Comparison of ENCODE assay signal across 10 cellular contexts in the genomic region with DNA sequence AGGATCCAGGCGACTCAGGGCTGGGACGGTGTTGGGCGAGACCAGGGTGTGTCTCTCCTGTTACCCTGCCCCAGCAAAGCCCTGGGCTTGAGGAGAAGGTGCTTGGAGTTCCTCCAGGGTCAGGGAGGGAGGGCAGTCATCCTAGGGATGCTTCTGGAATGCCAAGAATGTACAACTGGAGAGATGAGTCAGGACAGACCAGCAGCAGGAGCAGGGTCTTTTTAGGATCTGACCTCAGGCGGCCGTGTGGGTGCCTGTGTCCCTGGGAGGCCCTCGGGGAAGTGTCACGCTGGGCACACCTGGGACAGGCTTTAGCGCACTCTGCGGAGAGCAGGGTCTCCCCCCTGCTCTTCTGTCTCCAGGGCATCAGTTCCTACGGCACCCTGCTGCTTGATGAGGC. TPM values are rescaled to one million over a fixed set of nuclear protein-coding genes. Genes with fewer than 3 reads are reported as not detected.
DNase-seq lines count a peak whose midpoint lies in the region; FAIRE-seq and TF ChIP-seq lines count a peak whose summit lies in the region.
"Had no signal": no experiment of that assay in that cellular context is flagged by ENCODE, and none has a peak within 500 bp of the region (broad histone marks: within the 10 kb centered on the region; RNA-seq: fewer than 3 reads in every experiment).

No MANE protein-coding gene starts in this region.

- H3K4me1 Mint-ChIP-seq in activated naive CD4-positive, alpha-beta T cell treated with anti-CD3 and anti-CD28 coated beads, Interleukin-2, amount 10 ng/mL, durations not matched to agents 7 days and 5 days: peaks cover 51% of the 10 kb centered on the region

- H3K9me3 Mint-ChIP-seq in activated naive CD4-positive, alpha-beta T cell treated with anti-CD3 and anti-CD28 coated beads, Interleukin-2, amount 10 ng/mL, durations not matched to agents 7 days and 5 days: no peaks in the 10 kb centered on the region

- H3K9me3 ChIP-seq in breast epithelium: no peaks in the 10 kb centered on the region
- no peaks in the 10 kb centered on the region for H3K9me3 ChIP-seq in keratinocyte (ENCODE audit: control insufficient read depth, low read depth, low read length)

- peak overlapping the region; percentile 44 for H3K9ac ChIP-seq in keratinocyte (ENCODE audit: control insufficient read depth, extremely low read depth, insufficient read depth, low read length)

- H3K27ac ChIP-seq in breast epithelium: peak overlapping the region; percentile 93 to 96
- peak overlapping the region; percentile 39 for H3K27ac ChIP-seq in keratinocyte (ENCODE audit: control insufficient read depth, insufficient read depth, low read length)

- H3K27ac Mint-ChIP-seq in activated naive CD4-positive, alpha-beta T cell treated with anti-CD3 and anti-CD28 coated beads, Interleukin-2, amount 10 ng/mL, durations not matched to agents 7 days and 5 days: peak overlapping the region; percentile 73

- H2AFZ ChIP-seq in keratinocyte (ENCODE audit: control insufficient read depth, low read length): no peak overlapping the region

- no peak for TF ChIP-seq CTCF in breast epithelium (IDR thresholded peaks at IDR 0.05)
- no peak for TF ChIP-seq CTCF in keratinocyte (optimal IDR thresholded peaks at IDR 0.05 in 1 of 3, IDR thresholded peaks at IDR 0.05 in 1 of 3, conservative IDR thresholded peaks at IDR 0.05 in 1 of 3; ENCODE audit: extremely low read depth in 1 of 3, insufficient read depth in 2 of 3, low read length in 3 of 3)
- no peak for TF ChIP-seq CTCF in GM20000 (IDR thresholded peaks at IDR 0.05; ENCODE audit: extremely low read depth, missing control alignments)

- intact Hi-C loops in breast epithelium (cut with DNase I; ENCODE audit: low total_unique reads): no loop called here

- CTCF ChIA-PET in activated naive CD4-positive, alpha-beta T cell treated with anti-CD3 and anti-CD28 coated beads, Interleukin-2, amount 10 ng/mL, durations not matched to agents 7 days and 5 days (lab: Charles Lee): no interaction called here

- no peaks in the 10 kb centered on the region for H3K27me3 Mint-ChIP-seq in activated naive CD4-positive, alpha-beta T cell treated with anti-CD3 and anti-CD28 coated beads, Interleukin-2, amount 10 ng/mL, durations not matched to agents 7 days and 5 days

- peaks cover 33 to 52% of the 10 kb centered on the region in 2 donors for H3K4me1 ChIP-seq in breast epithelium
- H3K4me1 ChIP-seq in keratinocyte (ENCODE audit: control insufficient read depth, extremely low read depth, insufficient read depth, low read length): peaks cover 57% of the 10 kb centered on the region

- no peaks in the 10 kb centered on the region for H3K79me2 ChIP-seq in keratinocyte (ENCODE audit: control insufficient read depth, insufficient read depth, low read length)

- H3K4me3 ChIP-seq in breast epithelium (no peak overlapping the region), keratinocyte (ENCODE audit: control insufficient read depth in 2 of 3, extremely low read depth in 1 of 3, insufficient read depth in 2 of 3, low read depth in 1 of 3, low read length in 3 of 3) (peak overlapping the region in 1 of 3 experiments; percentile 2)

- no peaks in the 10 kb centered on the region for H4K20me1 ChIP-seq in keratinocyte (ENCODE audit: control insufficient read depth, extremely low read depth, insufficient read depth, low read length)

- H3K36me3 Mint-ChIP-seq in activated naive CD4-positive, alpha-beta T cell treated with anti-CD3 and anti-CD28 coated beads, Interleukin-2, amount 10 ng/mL, durations not matched to agents 7 days and 5 days: peaks cover 7% of the 10 kb centered on the region

- no peaks in the 10 kb centered on the region for H3K36me3 ChIP-seq in breast epithelium
- H3K36me3 ChIP-seq in keratinocyte (ENCODE audit: control insufficient read depth in 2 of 2, extremely low read depth in 1 of 2, insufficient read depth in 2 of 2, low read length in 2 of 2): peaks cover 0 to 1% of the 10 kb centered on the region in 2 experiments

- no peaks in the 10 kb centered on the region for H3K9me1 ChIP-seq in keratinocyte (ENCODE audit: control insufficient read depth, extremely low read depth, insufficient read depth, low read length)

- dilution Hi-C loops in keratinocyte (cut with MboI; ENCODE audit: extremely low pct_ligation_motif_present, low sequenced_read_pairs): no loop called here

- DNase-seq in activated naive CD4-positive, alpha-beta T cell treated with anti-CD3 and anti-CD28 coated beads, Interleukin-2, amount 10 ng/mL, durations not matched to agents 7 days and 5 days: no peak
- no peak for DNase-seq in activated naive CD4-positive, alpha-beta T cell treated with Interleukin-2 at 50 U/mL for 16 hours
- DNase-seq in breast epithelium (ENCODE audit: low spot score in 2 of 2): no peak
- DNase-seq in keratinocyte (ENCODE audit: low read depth, low spot score): peak; percentile 77
- peak; percentile 93 for DNase-seq in urothelium cell line (ENCODE audit: low spot score)
- DNase-seq in activated gamma-delta T cell treated with Interleukin-2 at 50 U/mL for 16 hours: no peak
- DNase-seq in GM20000 (ENCODE audit: low spot score): no peak
- no peak for DNase-seq in SK-N-DZ (ENCODE audit: low spot score)
- DNase-seq: activated CD4-positive, alpha-beta T cell treated with anti-CD3 and anti-CD28 coated beads for 4 hours; NCI-H1417 treated with DMSO at 0.1 percent for 48 hours had no signal

- H3K4me2 ChIP-seq in keratinocyte (ENCODE audit: control insufficient read depth, extremely low read depth, insufficient read depth, low read depth, low read length): peak overlapping the region; percentile 52

- TF ChIP-seq POLR2A in breast epithelium (IDR thresholded peaks at IDR 0.05): no peak

- H3K27me3 ChIP-seq in breast epithelium: no peaks in the 10 kb centered on the region
- no peaks in the 10 kb centered on the region for H3K27me3 ChIP-seq in keratinocyte (ENCODE audit: control insufficient read depth, extremely low read depth, insufficient read depth, low read length)

- peak; percentile 96 for FAIRE-seq in keratinocyte (lab: Jason Lieb, UNC)
- FAIRE-seq in urothelium cell line (lab: Jason Lieb, UNC): peak; percentile 48

- H3K4me3 Mint-ChIP-seq in activated naive CD4-positive, alpha-beta T cell treated with anti-CD3 and anti-CD28 coated beads, Interleukin-2, amount 10 ng/mL, durations not matched to agents 7 days and 5 days: no peak overlapping the region

RNA-seq across cellular contexts. Expression of a gene that starts 8.2 kb away (rescaled TPM):
- total RNA-seq in breast epithelium: 10 to 100 TPM in 2 of 3 donors, 1 to 10 TPM in 1; 9.4 to 28.8 (median 22.8) TPM
- polyA plus RNA-seq in keratinocyte: 13.3 to 22.3 TPM (median 21.8 TPM) in 3 replicates
- 24.4 TPM for polyA plus RNA-seq in keratinocyte (2011; ENCODE audit: low read depth)
- polyA plus RNA-seq in keratinocyte (2011; cell fraction: cytosol; rRNA removed): 15.5 and 40.8 TPM in 2 replicates
- polyA plus RNA-seq in keratinocyte (2011; cell fraction: nucleus; rRNA removed): 38.5 and 49.9 TPM in 2 replicates
- polyA plus RNA-seq in keratinocyte (2012; ENCODE audit: low replicate concordance): 16.8 and 39.7 TPM in 2 replicates
- 12.8 to 45.1 TPM (median 20.7 TPM) in 3 replicates for polyA minus RNA-seq in keratinocyte
- polyA minus RNA-seq in keratinocyte (2011; cell fraction: cytosol; rRNA and poly(A)+ RNA removed): 52.2 TPM
- polyA minus RNA-seq in keratinocyte (2011; cell fraction: nucleus; rRNA and poly(A)+ RNA removed): 20.7 and 31.0 TPM in 2 replicates
- 19.4 and 42.1 TPM in 2 replicates for polyA plus RNA-seq in SK-N-DZ (2014; cell fraction: cytosol; rRNA removed)
- 45.1 and 55.5 TPM in 2 replicates for polyA plus RNA-seq in SK-N-DZ (2014; cell fraction: nucleus; rRNA removed)

RNA-seq across cellular contexts. Expression of a gene that starts 47.7 kb away (rescaled TPM):
- total RNA-seq in breast epithelium: 10 to 100 TPM in 1 of 3 donors, 1 to 10 TPM in 1, under 1 TPM in 1; 0.64 to 37.9 (median 7.5) TPM
- polyA plus RNA-seq in keratinocyte: 0.08 to 0.42 TPM (median 0.14 TPM) in 3 replicates
- 1.8 TPM for polyA plus RNA-seq in keratinocyte (2011; ENCODE audit: low read depth)
- 0.33 and 0.39 TPM in 2 replicates for polyA plus RNA-seq in keratinocyte (2011; cell fraction: cytosol; rRNA removed)
- 0.23 and 0.47 TPM in 2 replicates for polyA plus RNA-seq in keratinocyte (2011; cell fraction: nucleus; rRNA removed)
- 0.13 and 4.6 TPM in 2 replicates for polyA plus RNA-seq in keratinocyte (2012; ENCODE audit: low replicate concordance)
- 0.73 TPM in 1 of 3 replicates, not detected in the others for polyA minus RNA-seq in keratinocyte
- not detected for polyA minus RNA-seq in keratinocyte (2011; cell fraction: cytosol; rRNA and poly(A)+ RNA removed)
- 0.53 TPM in 1 of 2 replicates, not detected in the other for polyA minus RNA-seq in keratinocyte (2011; cell fraction: nucleus; rRNA and poly(A)+ RNA removed)
- polyA plus RNA-seq in SK-N-DZ (2014; cell fraction: cytosol; rRNA removed): 1.2 TPM in 1 of 2 replicates, not detected in the other
- polyA plus RNA-seq in SK-N-DZ (2014; cell fraction: nucleus; rRNA removed): not detected in 2 replicates

Comparison
In these comparisons a context has a peak if more than half of its experiments do, and no peak if none do; other contexts are left out.
1. DNase-seq: peak in keratinocyte (single experiment) and urothelium cell line (single experiment); none in activated naive CD4-positive, alpha-beta T cell treated with anti-CD3 and anti-CD28 coated beads, Interleukin-2, amount 10 ng/mL, durations not matched to agents 7 days and 5 days (single experiment), activated naive CD4-positive, alpha-beta T cell treated with Interleukin-2 at 50 U/mL for 16 hours (single experiment), breast epithelium (0 of 2), activated gamma-delta T cell treated with Interleukin-2 at 50 U/mL for 16 hours (single experiment), GM20000 (single experiment) and SK-N-DZ (single experiment).